8 cellular contexts compared by ENCODE assay signal in the genomic region with DNA sequence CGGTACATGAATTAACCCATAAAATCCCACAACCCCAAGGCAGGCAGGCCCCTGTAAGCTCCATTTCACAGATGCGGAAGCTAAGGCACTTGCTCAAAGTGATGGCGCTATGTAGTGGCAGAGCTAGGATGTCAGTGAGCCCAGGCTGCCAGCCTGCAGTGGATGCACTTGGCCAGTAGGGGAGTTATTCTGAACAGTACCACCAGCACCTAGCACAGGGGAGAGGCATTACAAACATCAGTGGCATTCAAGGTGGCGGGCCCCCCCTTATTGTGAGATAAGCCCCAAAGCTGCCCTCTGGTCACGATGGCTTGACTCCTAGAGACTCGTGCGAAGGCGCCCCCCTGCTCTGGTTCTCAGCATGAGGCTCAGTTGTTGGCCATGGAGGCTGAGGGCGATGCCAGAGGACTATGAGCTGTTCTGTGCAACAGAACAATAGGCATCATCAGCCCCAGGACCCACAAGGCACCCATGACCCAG. TPM values are rescaled to one million over a fixed set of nuclear protein-coding genes. Genes with fewer than 3 reads are reported as not detected.
DNase-seq lines count a peak whose midpoint lies in the region; ATAC-seq and TF ChIP-seq lines count a peak whose summit lies in the region.

No MANE protein-coding gene starts in this region.

- H3K9ac ChIP-seq in NT2/D1 (ENCODE audit: insufficient read length, low read depth), result no peak overlapping the region

- peak; percentile 51 for ATAC-seq in GM18511 (IDR thresholded peaks at IDR 0.05; ENCODE audit: unreplicated experiment)
- ATAC-seq in thoracic aorta (ENCODE audit: insufficient number of reproducible peaks, low FRiP score, low read depth), result no peak

- DNase-seq in AG04450 (ENCODE audit: low read depth, low spot score) (no peak), NT2/D1 (ENCODE audit: low read depth, low spot score) (peak; percentile 36), astrocyte of the spinal cord (ENCODE audit: low read depth, low spot score) (no peak), left kidney (ENCODE audit: low read depth, low spot score) (peak; percentile 30), thoracic aorta (ENCODE audit: low spot score) (no peak)
- DNase-seq in CD4-positive, alpha-beta memory T cell, result no peak
- no peak for DNase-seq in effector CD4-positive, alpha-beta T cell

- H3K36me3 ChIP-seq in NT2/D1 (ENCODE audit: insufficient read depth, insufficient read length, low read length) (peaks cover 96% of the 10 kb centered on the region), thoracic aorta (peaks cover 13% of the 10 kb centered on the region)
- peaks cover 20% of the 10 kb centered on the region for H3K36me3 ChIP-seq in CD4-positive, alpha-beta memory T cell (ENCODE audit: insufficient read depth, low read length)

- peaks cover 52 to 70% of the 10 kb centered on the region in 2 donors for H3K36me3 Mint-ChIP-seq in CD4-positive, alpha-beta memory T cell

- POLR2A ChIA-PET in AG04450 (lab: Yijun Ruan, JAX), result no interaction called here
- POLR2A ChIA-PET in CD4-positive, alpha-beta memory T cell (lab: Charles Lee; ENCODE audit: partially characterized antibody), result no interaction called here

- peaks cover 0 to 4% (median 2%) of the 10 kb centered on the region in 4 donors for H3K4me1 Mint-ChIP-seq in CD4-positive, alpha-beta memory T cell

- in situ Hi-C loops in astrocyte of the spinal cord (cut with HindIII; ENCODE audit: low sequenced_read_pairs), result no loop called here

- no peaks in the 10 kb centered on the region for H3K27me3 Mint-ChIP-seq in CD4-positive, alpha-beta memory T cell

- no peak overlapping the region for H3K4me3 ChIP-seq in AG04450 (ENCODE audit: low read depth, low read length)
- H3K4me3 ChIP-seq in NT2/D1 (ENCODE audit: insufficient read length, low read depth), result no peak overlapping the region
- no peak overlapping the region for H3K4me3 ChIP-seq in astrocyte of the spinal cord (ENCODE audit: low read depth, low read length)
- no peak overlapping the region for H3K4me3 ChIP-seq in thoracic aorta
- no peak overlapping the region for H3K4me3 ChIP-seq in CD4-positive, alpha-beta memory T cell (ENCODE audit: low read length in 2 of 2)

- intact Hi-C loops in CD4-positive, alpha-beta memory T cell (cut with micrococcal nuclease), result no loop called here

- peak overlapping the region in 1 of 7 donors; percentile 31 for H3K27ac Mint-ChIP-seq in CD4-positive, alpha-beta memory T cell

- H3K4me1 ChIP-seq in NT2/D1 (ENCODE audit: insufficient read depth, insufficient read length), result peaks cover 2% of the 10 kb centered on the region
- H3K4me1 ChIP-seq in thoracic aorta (ENCODE audit: control insufficient read depth in 1 of 2, low read depth in 2 of 2), result peaks cover 0 to 6% of the 10 kb centered on the region in 2 donors
- H3K4me1 ChIP-seq in CD4-positive, alpha-beta memory T cell (ENCODE audit: insufficient read depth, low read length), result no peaks in the 10 kb centered on the region

- TF ChIP-seq CTCF in AG04450 (IDR thresholded peaks at IDR 0.05; ENCODE audit: low read depth, low read length) (peak; percentile 61), astrocyte of the spinal cord (IDR thresholded peaks at IDR 0.05; ENCODE audit: low read depth, low read length) (peak; percentile 65), thoracic aorta (IDR thresholded peaks at IDR 0.05) (peak; percentile 40)

- H3K27ac ChIP-seq in AG04450 (ENCODE audit: low read depth, low read length) (peak overlapping the region; percentile 31), thoracic aorta (no peak overlapping the region)
- H3K27ac ChIP-seq in CD4-positive, alpha-beta memory T cell (ENCODE audit: low read depth, low read length), result no peak overlapping the region

- H3K27me3 ChIP-seq in AG04450 (ENCODE audit: control insufficient read depth, insufficient read depth, low read length) (no peaks in the 10 kb centered on the region), NT2/D1 (ENCODE audit: insufficient read depth, insufficient read length) (no peaks in the 10 kb centered on the region), thoracic aorta (replicated peaks; ENCODE audit: insufficient read depth) (no peaks in the 10 kb centered on the region)
- no peaks in the 10 kb centered on the region for H3K27me3 ChIP-seq in CD4-positive, alpha-beta memory T cell (ENCODE audit: insufficient read depth, low read length)

- no peak overlapping the region for H3K4me3 Mint-ChIP-seq in CD4-positive, alpha-beta memory T cell

- H3K9me3 Mint-ChIP-seq in CD4-positive, alpha-beta memory T cell, result no peaks in the 10 kb centered on the region

- CTCF ChIA-PET in AG04450 (lab: Charles Lee), result interaction anchor here (0.8 to 2.0 kb wide), 4 partner anchors 12 to 555 kb away, joined by 3 to 4 read pairs (median 4); no protein-coding TSS in a partner anchor
- CTCF ChIA-PET in CD4-positive, alpha-beta memory T cell (lab: Charles Lee; ENCODE audit: partially characterized antibody), result interaction anchor here (1.8 kb wide), 1 partner anchor 19 kb away, joined by 4 read pairs; no protein-coding TSS in a partner anchor

- H3K9me3 ChIP-seq in AG04450 (ENCODE audit: control insufficient read depth, insufficient read depth, low read length), result no peaks in the 10 kb centered on the region; the same call in 1 of the 2 replicates
- H3K9me3 ChIP-seq in NT2/D1 (ENCODE audit: insufficient read depth, low read length), result no peaks in the 10 kb centered on the region
- no peaks in the 10 kb centered on the region for H3K9me3 ChIP-seq in thoracic aorta
- no peaks in the 10 kb centered on the region for H3K9me3 ChIP-seq in CD4-positive, alpha-beta memory T cell (ENCODE audit: control insufficient read depth in 1 of 2, low read length in 2 of 2)

RNA-seq across cellular contexts. Expression of a gene that starts 33.8 kb away (rescaled TPM):
- polyA plus RNA-seq in AG04450 (2011; rRNA removed), result 40.2 and 44.6 TPM in 2 replicates
- 91.1 and 115 TPM in 2 replicates for polyA minus RNA-seq in AG04450 (2011; rRNA and poly(A)+ RNA removed)
- 10 to 100 TPM; 51.9 to 83.2 TPM for total RNA-seq in thoracic aorta
- total RNA-seq in CD4-positive, alpha-beta memory T cell, result 10 to 100 TPM; 48.9 to 53.1 TPM
- 10 to 100 TPM in 1 of 2 donors, 1 to 10 TPM in 1; 4.8 to 30.1 TPM for polyA plus RNA-seq in CD4-positive, alpha-beta memory T cell

RNA-seq across cellular contexts. Expression of a gene that starts 34.0 kb away (rescaled TPM):
- 21.2 and 23.3 TPM in 2 replicates for polyA plus RNA-seq in AG04450 (2011; rRNA removed)
- 33.9 and 36.1 TPM in 2 replicates for polyA minus RNA-seq in AG04450 (2011; rRNA and poly(A)+ RNA removed)
- total RNA-seq in thoracic aorta, result 10 to 100 TPM; 16.0 to 23.7 TPM
- 10 to 100 TPM; 18.4 to 22.9 TPM for total RNA-seq in CD4-positive, alpha-beta memory T cell
- polyA plus RNA-seq in CD4-positive, alpha-beta memory T cell, result 1 to 10 TPM in 1 of 2 donors, under 1 TPM in 1; 0.31 to 7.4 TPM

Comparison
In these comparisons a context has a peak if more than half of its experiments do, and no peak if none do; other contexts are left out.
1. DNase-seq: peak in NT2/D1 (single experiment) and left kidney (single experiment); none in AG04450 (single experiment), astrocyte of the spinal cord (single experiment), thoracic aorta (single experiment), CD4-positive, alpha-beta memory T cell (0 of 5) and effector CD4-positive, alpha-beta T cell (single experiment).
2. Peak in every context shown above with its lines, with median percentiles within 50 percentile points of each other: CTCF ChIP-seq.